ENCODE assay signal across 8 cellular contexts in genomic region chr1:16367258-16367967, GRCh38. TPM values are rescaled to one million over a fixed set of nuclear protein-coding genes. Genes with fewer than 3 reads are reported as not detected.
DNase-seq lines count a peak whose midpoint lies in the region; ATAC-seq lines count a peak whose summit lies in the region.

No MANE protein-coding gene starts in this region.

- H3K27ac ChIP-seq in cingulate gyrus (ENCODE audit: low read depth, low read length) = peak overlapping the region; percentile 98

- peak; percentile 95 for DNase-seq in activated effector memory CD4-positive, alpha-beta T cell treated with anti-CD3 and anti-CD28 coated beads, Interleukin-2, amount 50 U/mL, for 16 hours
- DNase-seq in activated effector memory CD4-positive, alpha-beta T cell treated with Interleukin-2 at 50 U/mL for 16 hours = no peak
- DNase-seq in NCI-H2196 (lab: John Stamatoyannopoulos, UW; ENCODE audit: unreplicated experiment) = peak; percentile 76
- DNase-seq in activated CD4-positive, CD25-positive, alpha-beta regulatory T cell treated with anti-CD3 and anti-CD28 coated beads, Interleukin-2, amount 50 U/mL, for 16 hours (ENCODE audit: low read depth, low spot score) = peak; percentile 66
- DNase-seq in left lobe of liver (ENCODE audit: low spot score) = peak; percentile 85
- DNase-seq in stimulated activated CD4-positive, alpha-beta T cell treated with anti-CD3 and anti-CD28 coated beads, Interleukin-2, amount 100 ng/mL, for 24 hours = peak; percentile 86 to 87

- ATAC-seq in HG02885 (IDR thresholded peaks at IDR 0.05; ENCODE audit: poor library complexity, unreplicated experiment) (peak; percentile 68), left lobe of liver (peak; percentile 86)

RNA-seq across cellular contexts. Expression of gene SZRD1, which starts 0.4 kb away (rescaled TPM):
- 42.1 TPM for total RNA-seq in left lobe of liver

RNA-seq across cellular contexts. Expression of gene FBXO42, which starts 15.1 kb away (rescaled TPM):
- 9.0 TPM for total RNA-seq in left lobe of liver
